7 cellular contexts compared by ENCODE assay signal in genomic region chr2:178482437-178482836, GRCh38. TPM values are rescaled to one million over a fixed set of nuclear protein-coding genes. Genes with fewer than 3 reads are reported as not detected.
A peak's percentile ranks its signal among the peaks of the same experiment; 100 is the strongest.
DNase-seq lines count a peak whose midpoint lies in the region; ATAC-seq and TF ChIP-seq lines count a peak whose summit lies in the region.

No MANE protein-coding gene starts in this region.

- H3K4me3 ChIP-seq in HEK293 (ENCODE audit: low read depth, low read length) (peak overlapping the region; percentile 13; the same call in 1 of the 2 replicates), PC-3 (ENCODE audit: low read length) (peak overlapping the region; percentile 98; the same call in 1 of the 2 replicates)

- H3K9me3 Mint-ChIP-seq in natural killer cell treated with Interleukin-12 subunit alpha and Interleukin-12 subunit beta and Interleukin-15 and Interleukin-18, amount 100 ng/mL, for 72 hours: no peaks in the 10 kb centered on the region

- TF ChIP-seq CTCF in HEK293 (tag by site-specific recombination; IDR thresholded peaks at IDR 0.05) (no peak), PC-3 (conservative IDR thresholded peaks at IDR 0.05; ENCODE audit: low read depth, low read length) (no peak)

- H3K36me3 Mint-ChIP-seq in natural killer cell treated with Interleukin-12 subunit alpha and Interleukin-12 subunit beta and Interleukin-15 and Interleukin-18, amount 100 ng/mL, for 72 hours: peaks cover 14% of the 10 kb centered on the region

- no peak overlapping the region for H2AFZ ChIP-seq in PC-3 (ENCODE audit: low read length)

- H3K4me1 ChIP-seq in HEK293 (ENCODE audit: control insufficient read depth, insufficient read depth, low read length) (peaks cover 18% of the 10 kb centered on the region), PC-3 (ENCODE audit: insufficient read depth, low read length) (peaks cover 44% of the 10 kb centered on the region)

- POLR2A ChIA-PET in HEK293 (lab: Yijun Ruan, JAX): interaction anchor here (0.6 to 2.1 kb wide), 7 partner anchors 12 to 585 kb away, joined by 3 to 12 read pairs (median 3); partner anchors contain the start of genes PJVK and PRKRA
- POLR2A ChIA-PET in PC-3 (lab: Charles Lee; ENCODE audit: unreplicated experiment): interaction anchor here (0.5 to 0.6 kb wide), 2 partner anchors 25 to 478 kb away, joined by 3 to 4 read pairs; no protein-coding TSS in a partner anchor

- peak overlapping the region; percentile 97 for H3K4me2 ChIP-seq in PC-3 (ENCODE audit: low read length)

- H3K36me3 ChIP-seq in HEK293 (ENCODE audit: control insufficient read depth in 2 of 2, insufficient read depth in 1 of 2, low read length in 2 of 2) (peaks cover 0 to 11% of the 10 kb centered on the region in 2 experiments; a peak in 2 of 3 replicates), PC-3 (ENCODE audit: low read depth, low read length) (peaks cover 7% of the 10 kb centered on the region; the same call in 1 of the 2 replicates)

- no peak overlapping the region for H3K27ac Mint-ChIP-seq in natural killer cell treated with Interleukin-12 subunit alpha and Interleukin-12 subunit beta and Interleukin-15 and Interleukin-18, amount 100 ng/mL, for 72 hours

- H3K27ac ChIP-seq in HEK293 (ENCODE audit: extremely low read depth, low read depth, low read length) (no peak overlapping the region), PC-3 (ENCODE audit: low read length) (no peak overlapping the region)

- H3K9ac ChIP-seq in PC-3 (ENCODE audit: low read length): no peak overlapping the region

- CTCF ChIA-PET in HEK293 (lab: Yijun Ruan, JAX): interaction anchor here (0.6 to 1.0 kb wide), 9 partner anchors 12 to 1250 kb away, joined by 3 to 5 read pairs (median 3); no protein-coding TSS in a partner anchor
- CTCF ChIA-PET in PC-3 (lab: Charles Lee): interaction anchor here (0.6 to 0.7 kb wide), 2 partner anchors 63 to 90 kb away, joined by 7 to 9 read pairs; no protein-coding TSS in a partner anchor

- peak overlapping the region; percentile 86 for H3K4me3 Mint-ChIP-seq in natural killer cell treated with Interleukin-12 subunit alpha and Interleukin-12 subunit beta and Interleukin-15 and Interleukin-18, amount 100 ng/mL, for 72 hours

- no TSS peak for BruUV-seq in PC-3 (replicated peaks; lab: Mats Ljungman, UMichigan)

- H3F3A ChIP-seq in PC-3 (ENCODE audit: low read length, unreplicated experiment): no peaks in the 10 kb centered on the region

- peaks cover 64% of the 10 kb centered on the region for H3K79me2 ChIP-seq in PC-3 (ENCODE audit: low read length)

- H3K9me3 ChIP-seq in HEK293 (ENCODE audit: control insufficient read depth, insufficient read depth, low read depth, low read length) (no peaks in the 10 kb centered on the region), PC-3 (ENCODE audit: low read length) (no peaks in the 10 kb centered on the region)

- no peaks in the 10 kb centered on the region for H3K27me3 ChIP-seq in PC-3 (ENCODE audit: low read length)

- intact Hi-C loops in PC-3 (cut with micrococcal nuclease): no loop called here

- H4K20me1 ChIP-seq in PC-3 (ENCODE audit: low read length): peaks cover 22% of the 10 kb centered on the region

- DNase-seq in PC-3 (no peak), HPDE6-E6E7 (ENCODE audit: extremely low spot score) (no peak)
- no peak for DNase-seq in natural killer cell treated with Interleukin-12 subunit alpha and Interleukin-12 subunit beta and Interleukin-15 and Interleukin-18, amount 100 ng/mL, for 72 hours (ENCODE audit: low spot score)
- DNase-seq in activated effector memory CD4-positive, alpha-beta T cell treated with anti-CD3 and anti-CD28 coated beads, Interleukin-2, amount 50 U/mL, for 16 hours: no peak

- ATAC-seq in GM18511 (IDR thresholded peaks at IDR 0.05; ENCODE audit: unreplicated experiment) (peak; percentile 40), PC-3 (no peak), HG03045 (IDR thresholded peaks at IDR 0.05; ENCODE audit: unreplicated experiment) (no peak)
- ATAC-seq in natural killer cell treated with Interleukin-12 subunit alpha and Interleukin-12 subunit beta and Interleukin-15 and Interleukin-18, amount 100 ng/mL, for 72 hours: no peak

- H3K9me2 ChIP-seq in PC-3 (replicated peaks; ENCODE audit: low read length): no peaks in the 10 kb centered on the region

- H3K27me3 Mint-ChIP-seq in natural killer cell treated with Interleukin-12 subunit alpha and Interleukin-12 subunit beta and Interleukin-15 and Interleukin-18, amount 100 ng/mL, for 72 hours: no peaks in the 10 kb centered on the region

- peaks cover 45 to 63% of the 10 kb centered on the region in 2 donors for H3K4me1 Mint-ChIP-seq in natural killer cell treated with Interleukin-12 subunit alpha and Interleukin-12 subunit beta and Interleukin-15 and Interleukin-18, amount 100 ng/mL, for 72 hours (ENCODE audit: low read depth in 2 of 2)

TF ChIP-seq in HEK293, 187 proteins besides CTCF, POLR2A, EP300 and RAD21 (continues in another document):
- TF ChIP-seq ZNF548 (tag by site-specific recombination; IDR thresholded peaks at IDR 0.05) (no peak), ZXDB (tag by site-specific recombination; IDR thresholded peaks at IDR 0.05) (0 out of 2 replicates have a peak, but pooled peaks have one; percentile 28), ZNF837 (tag by site-specific recombination; IDR thresholded peaks at IDR 0.05) (no peak), ZEB2 (tag by site-specific recombination; IDR thresholded peaks at IDR 0.05) (0 out of 2 replicates have a peak, but pooled peaks have one; percentile 32), ZNF169 (tag by site-specific recombination; IDR thresholded peaks at IDR 0.05) (no peak), ZNF175 (tag by site-specific recombination; IDR thresholded peaks at IDR 0.05) (no peak), ZBTB6 (tag by site-specific recombination; IDR thresholded peaks at IDR 0.05) (no peak), BCL6B (tag by site-specific recombination; IDR thresholded peaks at IDR 0.05) (no peak), ZNF555 (tag by site-specific recombination; conservative IDR thresholded peaks at IDR 0.05) (no peak), ZNF202 (tag by site-specific recombination; IDR thresholded peaks at IDR 0.05; ENCODE audit: borderline replicate concordance) (no peak), ZNF292 (tag by site-specific recombination; IDR thresholded peaks at IDR 0.05; ENCODE audit: borderline replicate concordance, low read depth) (no peak), PATZ1 (tag by site-specific recombination; IDR thresholded peaks at IDR 0.05) (no peak), SP2 (tag by site-specific recombination; IDR thresholded peaks at IDR 0.05) (no peak)

RNA-seq across cellular contexts. Expression of gene PLEKHA3, which starts 2.2 kb away (rescaled TPM):
- 16.4 and 16.7 TPM in 2 replicates for total RNA-seq in PC-3 (2014; rRNA removed)
- total RNA-seq in natural killer cell treated with Interleukin-12 subunit alpha and Interleukin-12 subunit beta and Interleukin-15 and Interleukin-18, amount 100 ng/mL, for 72 hours: 10 to 100 TPM; 36.7 to 41.2 TPM

RNA-seq across cellular contexts. Expression of gene FKBP7, which starts 4.0 kb away (rescaled TPM):
- total RNA-seq in PC-3 (2014; rRNA removed): 3.7 and 4.2 TPM in 2 replicates
- total RNA-seq in natural killer cell treated with Interleukin-12 subunit alpha and Interleukin-12 subunit beta and Interleukin-15 and Interleukin-18, amount 100 ng/mL, for 72 hours: 1 to 10 TPM; 2.1 TPM

RNA-seq across cellular contexts. Expression of gene PJVK, which starts 31.3 kb away (rescaled TPM):
- total RNA-seq in PC-3 (2014; rRNA removed): 0.87 and 1.6 TPM in 2 replicates
- 1 to 10 TPM; 1.5 to 2.8 TPM for total RNA-seq in natural killer cell treated with Interleukin-12 subunit alpha and Interleukin-12 subunit beta and Interleukin-15 and Interleukin-18, amount 100 ng/mL, for 72 hours

RNA-seq across cellular contexts. Expression of gene PRKRA, which starts 31.5 kb away (rescaled TPM):
- total RNA-seq in PC-3 (2014; rRNA removed): 78.2 and 87.6 TPM in 2 replicates
- 10 to 100 TPM; 24.7 to 44.1 TPM for total RNA-seq in natural killer cell treated with Interleukin-12 subunit alpha and Interleukin-12 subunit beta and Interleukin-15 and Interleukin-18, amount 100 ng/mL, for 72 hours
